Comparison of ENCODE assay signal across 17 cellular contexts in the genomic region with DNA sequence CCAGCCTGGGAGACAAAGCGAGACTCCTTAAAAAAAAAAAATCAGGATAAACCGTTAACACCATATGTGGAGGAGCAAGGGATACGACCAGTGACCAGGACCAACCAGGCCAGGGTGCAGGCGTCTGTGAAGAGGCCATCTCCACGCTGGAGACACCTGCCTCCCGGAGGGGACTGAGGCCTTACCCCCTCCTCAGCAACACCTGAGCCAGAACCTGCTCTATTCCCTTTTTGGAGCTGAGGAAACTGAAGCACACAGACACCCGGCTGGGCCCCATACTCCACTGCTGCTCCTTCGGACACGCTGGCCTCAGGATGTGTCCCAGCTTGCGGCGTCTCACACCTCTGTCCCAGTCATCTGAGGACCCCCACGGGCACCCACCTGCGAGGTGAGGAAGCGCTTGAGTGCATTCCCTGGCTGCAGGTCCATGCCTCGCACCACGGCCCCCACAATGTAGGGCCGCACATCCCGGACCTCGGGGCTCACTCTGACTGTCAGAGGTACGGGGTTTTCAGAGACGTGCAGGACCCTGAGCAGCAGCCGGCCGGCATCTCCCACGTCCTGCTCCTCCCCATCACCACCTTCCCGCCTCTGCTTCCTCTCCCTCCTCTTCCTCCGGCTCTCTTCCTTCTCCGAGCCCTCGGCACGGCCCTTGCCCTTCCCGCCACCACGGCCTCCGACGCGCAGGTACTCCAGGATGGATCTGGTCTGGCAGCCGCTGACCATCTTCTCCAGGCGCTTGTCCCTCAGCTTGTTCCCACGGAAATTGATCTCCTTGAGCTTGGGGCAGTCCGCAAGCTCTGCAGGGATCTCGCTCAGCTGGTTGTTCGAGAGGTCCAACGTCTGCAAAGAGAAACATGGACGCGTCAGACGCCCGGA. TPM values are rescaled to one million over a fixed set of nuclear protein-coding genes. Genes with fewer than 3 reads are reported as not detected.
DNase-seq lines count a peak whose midpoint lies in the region; ATAC-seq and TF ChIP-seq lines count a peak whose summit lies in the region.
"Had no signal": no experiment of that assay in that cellular context is flagged by ENCODE, and none has a peak within 500 bp of the region (broad histone marks: within the 10 kb centered on the region; RNA-seq: fewer than 3 reads in every experiment).

No MANE protein-coding gene starts in this region.

- TF ChIP-seq CTCF in CD4-positive, alpha-beta T cell (IDR thresholded peaks at IDR 0.05), result no peak
- no peak for TF ChIP-seq CTCF in natural killer cell (IDR thresholded peaks at IDR 0.05)

- no peak overlapping the region for H3K27ac ChIP-seq in CD4-positive, alpha-beta T cell (ENCODE audit: low read depth, low read length)
- H3K27ac ChIP-seq: HL-60 had no signal

- no peak overlapping the region for H3K4me3 Mint-ChIP-seq in activated T-cell treated with anti-CD3 and anti-CD28 coated beads, Interleukin-2, amount 50 U/mL, for 24 hours
- H3K4me3 Mint-ChIP-seq in CD4-positive, alpha-beta T cell, result no peak overlapping the region
- no peak overlapping the region for H3K4me3 Mint-ChIP-seq in activated CD4-positive, alpha-beta memory T cell treated with anti-CD3 and anti-CD28 coated beads, Interleukin-2, amount 10 ng/mL, durations not matched to agents 7 days and 5 days
- no peak overlapping the region for H3K4me3 Mint-ChIP-seq in natural killer cell
- no peak overlapping the region for H3K4me3 Mint-ChIP-seq in activated CD4-positive, alpha-beta T cell treated with anti-CD3 and anti-CD28 coated beads, Interleukin-2, amount 10 ng/mL, durations not matched to agents 24 days and 14 days
- H3K4me3 Mint-ChIP-seq: CD8-positive, alpha-beta T cell had no signal

- H3K36me3 Mint-ChIP-seq in activated T-cell treated with anti-CD3 and anti-CD28 coated beads, Interleukin-2, amount 50 U/mL, for 24 hours (ENCODE audit: low read depth), result peaks cover 78% of the 10 kb centered on the region
- peaks cover 65% of the 10 kb centered on the region for H3K36me3 Mint-ChIP-seq in CD4-positive, alpha-beta T cell (ENCODE audit: low read depth)
- peaks cover 30% of the 10 kb centered on the region for H3K36me3 Mint-ChIP-seq in activated CD4-positive, alpha-beta memory T cell treated with anti-CD3 and anti-CD28 coated beads, Interleukin-2, amount 10 ng/mL, durations not matched to agents 7 days and 5 days (ENCODE audit: low read depth)
- no peaks in the 10 kb centered on the region for H3K36me3 Mint-ChIP-seq in natural killer cell
- H3K36me3 Mint-ChIP-seq in activated CD4-positive, alpha-beta T cell treated with anti-CD3 and anti-CD28 coated beads, Interleukin-2, amount 10 ng/mL, durations not matched to agents 24 days and 14 days (ENCODE audit: low read depth), result peaks cover 42% of the 10 kb centered on the region

- H3K9me3 ChIP-seq in CD4-positive, alpha-beta T cell (ENCODE audit: control insufficient read depth, low read length), result no peaks in the 10 kb centered on the region

- no peak for ATAC-seq in CD4-positive, alpha-beta T cell (ENCODE audit: poor library complexity)
- ATAC-seq in natural killer cell, result no peak
- ATAC-seq in GM18867 (IDR thresholded peaks at IDR 0.05; ENCODE audit: unreplicated experiment), result no peak
- ATAC-seq: PC-3 had no signal

- POLR2A ChIA-PET in CD4-positive, alpha-beta T cell (lab: Charles Lee), result no interaction called here
- POLR2A ChIA-PET in activated CD4-positive, alpha-beta memory T cell treated with anti-CD3 and anti-CD28 coated beads, Interleukin-2, amount 10 ng/mL, durations not matched to agents 7 days and 5 days (lab: Charles Lee), result interaction anchor here (0.7 to 2.3 kb wide), 4 partner anchors 8 to 16 kb away, joined by 3 to 15 read pairs (median 4); partner anchors contain the start of gene LRRC47

- H3K4me1 Mint-ChIP-seq in activated T-cell treated with anti-CD3 and anti-CD28 coated beads, Interleukin-2, amount 50 U/mL, for 24 hours (ENCODE audit: low read depth), result peaks cover 16% of the 10 kb centered on the region
- peaks cover 4% of the 10 kb centered on the region for H3K4me1 Mint-ChIP-seq in CD4-positive, alpha-beta T cell (ENCODE audit: low read depth)
- peaks cover 22% of the 10 kb centered on the region for H3K4me1 Mint-ChIP-seq in activated CD4-positive, alpha-beta memory T cell treated with anti-CD3 and anti-CD28 coated beads, Interleukin-2, amount 10 ng/mL, durations not matched to agents 7 days and 5 days
- H3K4me1 Mint-ChIP-seq in natural killer cell, result peaks cover 5 to 22% of the 10 kb centered on the region in 2 donors
- peaks cover 10% of the 10 kb centered on the region for H3K4me1 Mint-ChIP-seq in activated CD4-positive, alpha-beta T cell treated with anti-CD3 and anti-CD28 coated beads, Interleukin-2, amount 10 ng/mL, durations not matched to agents 24 days and 14 days

- peak overlapping the region; percentile 40 for H3K27ac Mint-ChIP-seq in activated T-cell treated with anti-CD3 and anti-CD28 coated beads, Interleukin-2, amount 50 U/mL, for 24 hours
- H3K27ac Mint-ChIP-seq in CD4-positive, alpha-beta T cell, result peak overlapping the region; percentile 30
- H3K27ac Mint-ChIP-seq in activated CD4-positive, alpha-beta memory T cell treated with anti-CD3 and anti-CD28 coated beads, Interleukin-2, amount 10 ng/mL, durations not matched to agents 7 days and 5 days, result peak overlapping the region; percentile 66
- H3K27ac Mint-ChIP-seq in natural killer cell, result peak overlapping the region; percentile 71 to 79
- no peak overlapping the region for H3K27ac Mint-ChIP-seq in activated CD4-positive, alpha-beta T cell treated with anti-CD3 and anti-CD28 coated beads, Interleukin-2, amount 10 ng/mL, durations not matched to agents 24 days and 14 days

- DNase-seq in activated T-cell treated with anti-CD3 and anti-CD28 coated beads, Interleukin-2, amount 50 U/mL, for 24 hours, result no peak
- DNase-seq in activated T-cell treated with anti-CD3 and anti-CD28 coated beads, Interleukin-2, amount 50 U/mL, for 1 hour, result no peak
- no peak for DNase-seq in CD4-positive, alpha-beta T cell
- DNase-seq in activated CD4-positive, alpha-beta memory T cell treated with anti-CD3 and anti-CD28 coated beads, Interleukin-2, amount 10 ng/mL, durations not matched to agents 7 days and 5 days, result no peak
- DNase-seq in natural killer cell (no peak), UCSD-AML1 (lab: John Stamatoyannopoulos, UW; ENCODE audit: unreplicated experiment) (no peak)
- no peak for DNase-seq in activated CD4-positive, alpha-beta T cell treated with anti-CD3 and anti-CD28 coated beads, Interleukin-2, amount 10 ng/mL, durations not matched to agents 24 days and 14 days
- DNase-seq: GF-D8, GOT3, KBM-7, NCI-H146, NCI-H446, NCI-H748 treated with DMSO at 0.1 percent for 48 hours, PC-3 had no signal

- intact Hi-C loops in CD4-positive, alpha-beta T cell (cut with DNase I, micrococcal nuclease), result no loop called here
- intact Hi-C loops in natural killer cell (cut with micrococcal nuclease), result no loop called here
- intact Hi-C loops in activated CD4-positive, alpha-beta T cell treated with anti-CD3 and anti-CD28 coated beads, Interleukin-2, amount 10 ng/mL, durations not matched to agents 24 days and 14 days (cut with micrococcal nuclease), result no loop called here

- CTCF ChIA-PET in CD4-positive, alpha-beta T cell (lab: Charles Lee), result interaction anchor here (1.6 kb wide), 1 partner anchor 11 kb away, joined by 9 read pairs; no protein-coding TSS in a partner anchor
- CTCF ChIA-PET in activated CD4-positive, alpha-beta memory T cell treated with anti-CD3 and anti-CD28 coated beads, Interleukin-2, amount 10 ng/mL, durations not matched to agents 7 days and 5 days (lab: Charles Lee), result interaction anchor here (0.6 to 2.0 kb wide), 7 partner anchors 8 to 161 kb away, joined by 3 to 7 read pairs (median 3); partner anchors contain the start of genes LRRC47 and WRAP73

- H3K27me3 Mint-ChIP-seq in activated T-cell treated with anti-CD3 and anti-CD28 coated beads, Interleukin-2, amount 50 U/mL, for 24 hours, result no peaks in the 10 kb centered on the region
- H3K27me3 Mint-ChIP-seq in CD4-positive, alpha-beta T cell, result no peaks in the 10 kb centered on the region
- H3K27me3 Mint-ChIP-seq in activated CD4-positive, alpha-beta memory T cell treated with anti-CD3 and anti-CD28 coated beads, Interleukin-2, amount 10 ng/mL, durations not matched to agents 7 days and 5 days, result no peaks in the 10 kb centered on the region
- no peaks in the 10 kb centered on the region for H3K27me3 Mint-ChIP-seq in natural killer cell (ENCODE audit: low read depth in 2 of 2)
- no peaks in the 10 kb centered on the region for H3K27me3 Mint-ChIP-seq in activated CD4-positive, alpha-beta T cell treated with anti-CD3 and anti-CD28 coated beads, Interleukin-2, amount 10 ng/mL, durations not matched to agents 24 days and 14 days

- no peaks in the 10 kb centered on the region for H3K9me3 Mint-ChIP-seq in activated T-cell treated with anti-CD3 and anti-CD28 coated beads, Interleukin-2, amount 50 U/mL, for 24 hours
- H3K9me3 Mint-ChIP-seq in CD4-positive, alpha-beta T cell, result no peaks in the 10 kb centered on the region
- H3K9me3 Mint-ChIP-seq in activated CD4-positive, alpha-beta memory T cell treated with anti-CD3 and anti-CD28 coated beads, Interleukin-2, amount 10 ng/mL, durations not matched to agents 7 days and 5 days, result no peaks in the 10 kb centered on the region
- H3K9me3 Mint-ChIP-seq in natural killer cell, result no peaks in the 10 kb centered on the region
- no peaks in the 10 kb centered on the region for H3K9me3 Mint-ChIP-seq in activated CD4-positive, alpha-beta T cell treated with anti-CD3 and anti-CD28 coated beads, Interleukin-2, amount 10 ng/mL, durations not matched to agents 24 days and 14 days
- H3K9me3 Mint-ChIP-seq: CD8-positive, alpha-beta T cell had no signal

- no peaks in the 10 kb centered on the region for H3K27me3 ChIP-seq in CD4-positive, alpha-beta T cell (ENCODE audit: control insufficient read depth, insufficient read depth, low read length)

RNA-seq across cellular contexts. Expression of gene LRRC47, which starts 9.6 kb away (rescaled TPM):
- 10 to 100 TPM; 30.1 to 32.0 TPM for total RNA-seq in CD4-positive, alpha-beta T cell
- 10 to 100 TPM; 32.4 to 33.5 TPM for total RNA-seq in activated CD4-positive, alpha-beta memory T cell treated with anti-CD3 and anti-CD28 coated beads, Interleukin-2, amount 10 ng/mL, durations not matched to agents 7 days and 5 days
- total RNA-seq in natural killer cell, result 10 to 100 TPM; 33.5 to 49.8 (median 45.2) TPM
- 40.8 and 46.0 TPM in 2 replicates for total RNA-seq in activated CD4-positive, alpha-beta T cell treated with anti-CD3 and anti-CD28 coated beads, Interleukin-2, amount 10 ng/mL, durations not matched to agents 24 days and 14 days

RNA-seq across cellular contexts. Expression of gene SMIM1, which starts 14.2 kb away (rescaled TPM):
- total RNA-seq in CD4-positive, alpha-beta T cell, result 1 to 10 TPM; 1.8 to 2.6 TPM
- not detected for total RNA-seq in activated CD4-positive, alpha-beta memory T cell treated with anti-CD3 and anti-CD28 coated beads, Interleukin-2, amount 10 ng/mL, durations not matched to agents 7 days and 5 days
- total RNA-seq in natural killer cell, result 1 to 10 TPM in 2 of 3 donors, under 1 TPM in 1; 0.78 to 2.6 (median 1.6) TPM
- total RNA-seq in activated CD4-positive, alpha-beta T cell treated with anti-CD3 and anti-CD28 coated beads, Interleukin-2, amount 10 ng/mL, durations not matched to agents 24 days and 14 days, result 0.66 and 1.4 TPM in 2 replicates

RNA-seq across cellular contexts. Expression of gene CCDC27, which starts 34.5 kb away (rescaled TPM):
- not detected for total RNA-seq in CD4-positive, alpha-beta T cell
- not detected for total RNA-seq in activated CD4-positive, alpha-beta memory T cell treated with anti-CD3 and anti-CD28 coated beads, Interleukin-2, amount 10 ng/mL, durations not matched to agents 7 days and 5 days
- total RNA-seq in natural killer cell, result not detected
- total RNA-seq in activated CD4-positive, alpha-beta T cell treated with anti-CD3 and anti-CD28 coated beads, Interleukin-2, amount 10 ng/mL, durations not matched to agents 24 days and 14 days, result not detected in 2 replicates
- total RNA-seq: CD8-positive, alpha-beta T cell; PC-3 had no signal
